In genomic region chr1:222618001-222618879, GRCh38 we compare ENCODE assay signal across 1 cellular context.
A peak's percentile ranks its signal among the peaks of the same experiment; 100 is the strongest.
TF ChIP-seq lines count a peak whose summit lies in the region.

Gene MIA3 (plus strand): TSS chr1:222618097. CDS start chr1:222618111, 14 bp downstream.

TF ChIP-seq in HepG2, 621 proteins besides CTCF, POLR2A, EP300 and RAD21 (continued from another document and continues in another):
- TF ChIP-seq ZFP82 (CRISPR knock-in tag; IDR thresholded peaks at IDR 0.05; ENCODE audit: borderline replicate concordance) (no peak), ARNT2 (CRISPR knock-in tag; IDR thresholded peaks at IDR 0.05; ENCODE audit: low read depth) (no peak), ZNF557 (CRISPR knock-in tag; IDR thresholded peaks at IDR 0.05) (no peak), ATF2 (CRISPR knock-in tag; IDR thresholded peaks at IDR 0.05) (no peak), MTF1 (CRISPR knock-in tag; IDR thresholded peaks at IDR 0.05) (no peak), HDAC1 (CRISPR knock-in tag; IDR thresholded peaks at IDR 0.05) (0 out of 2 replicates have a peak, but pooled peaks have one; percentile 26), PLRG1 (conservative IDR thresholded peaks at IDR 0.05) (no peak), SCMH1 (CRISPR knock-in tag; IDR thresholded peaks at IDR 0.05; ENCODE audit: borderline replicate concordance) (no peak), ZSCAN31 (CRISPR knock-in tag; IDR thresholded peaks at IDR 0.05; ENCODE audit: low read depth) (no peak), SMARCE1 (IDR thresholded peaks at IDR 0.05; ENCODE audit: borderline replicate concordance) (no peak), AGO2 (optimal IDR thresholded peaks at IDR 0.05; ENCODE audit: low read depth, low read length) (peak; percentile 32), PHF5A (CRISPR knock-in tag; IDR thresholded peaks at IDR 0.05; ENCODE audit: low read depth, unreplicated experiment) (no peak), HNRNPLL (IDR thresholded peaks at IDR 0.05; ENCODE audit: low read depth, low read length, poor library complexity, severe bottlenecking) (peak; percentile 59), BHLHE40 (IDR thresholded peaks at IDR 0.05; ENCODE audit: low read length) (no peak), ZNF574 (CRISPR knock-in tag; IDR thresholded peaks at IDR 0.05) (peak; percentile 54; the same call in 1 of the 2 replicates), ZNF687 (CRISPR knock-in tag; IDR thresholded peaks at IDR 0.05) (peak; percentile 53; the same call in 1 of the 2 replicates), ZNF235 (CRISPR knock-in tag; IDR thresholded peaks at IDR 0.05; ENCODE audit: borderline replicate concordance) (no peak), ATRX (CRISPR knock-in tag; IDR thresholded peaks at IDR 0.05; ENCODE audit: borderline replicate concordance) (no peak), RARA (CRISPR knock-in tag; IDR thresholded peaks at IDR 0.05) (no peak), KAT8 (CRISPR knock-in tag; IDR thresholded peaks at IDR 0.05) (no peak), ZNF431 (CRISPR knock-in tag; IDR thresholded peaks at IDR 0.05; ENCODE audit: borderline replicate concordance, low read depth) (no peak), HCFC1 (IDR thresholded peaks at IDR 0.05; ENCODE audit: low read depth, low read length) (no peak), ZBTB38 (CRISPR knock-in tag; IDR thresholded peaks at IDR 0.05) (no peak), FOXC1 (CRISPR knock-in tag; IDR thresholded peaks at IDR 0.05; ENCODE audit: borderline replicate concordance) (no peak), NR2F2 (IDR thresholded peaks at IDR 0.05; ENCODE audit: borderline replicate concordance, low read depth) (no peak), ZFYVE20 (CRISPR knock-in tag; IDR thresholded peaks at IDR 0.05; ENCODE audit: borderline replicate concordance, low read depth) (no peak), EZH2 (conservative IDR thresholded peaks at IDR 0.05; ENCODE audit: low read depth, low read length) (no peak)
- TF ChIP-seq, protein P1, sequence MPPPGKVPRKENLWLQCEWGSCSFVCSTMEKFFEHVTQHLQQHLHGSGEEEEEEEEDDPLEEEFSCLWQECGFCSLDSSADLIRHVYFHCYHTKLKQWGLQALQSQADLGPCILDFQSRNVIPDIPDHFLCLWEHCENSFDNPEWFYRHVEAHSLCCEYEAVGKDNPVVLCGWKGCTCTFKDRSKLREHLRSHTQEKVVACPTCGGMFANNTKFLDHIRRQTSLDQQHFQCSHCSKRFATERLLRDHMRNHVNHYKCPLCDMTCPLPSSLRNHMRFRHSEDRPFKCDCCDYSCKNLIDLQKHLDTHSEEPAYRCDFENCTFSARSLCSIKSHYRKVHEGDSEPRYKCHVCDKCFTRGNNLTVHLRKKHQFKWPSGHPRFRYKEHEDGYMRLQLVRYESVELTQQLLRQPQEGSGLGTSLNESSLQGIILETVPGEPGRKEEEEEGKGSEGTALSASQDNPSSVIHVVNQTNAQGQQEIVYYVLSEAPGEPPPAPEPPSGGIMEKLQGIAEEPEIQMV (CRISPR knock-in tag; IDR thresholded peaks at IDR 0.05; ENCODE audit: low read depth) = no peak
- TF ChIP-seq, protein P2, sequence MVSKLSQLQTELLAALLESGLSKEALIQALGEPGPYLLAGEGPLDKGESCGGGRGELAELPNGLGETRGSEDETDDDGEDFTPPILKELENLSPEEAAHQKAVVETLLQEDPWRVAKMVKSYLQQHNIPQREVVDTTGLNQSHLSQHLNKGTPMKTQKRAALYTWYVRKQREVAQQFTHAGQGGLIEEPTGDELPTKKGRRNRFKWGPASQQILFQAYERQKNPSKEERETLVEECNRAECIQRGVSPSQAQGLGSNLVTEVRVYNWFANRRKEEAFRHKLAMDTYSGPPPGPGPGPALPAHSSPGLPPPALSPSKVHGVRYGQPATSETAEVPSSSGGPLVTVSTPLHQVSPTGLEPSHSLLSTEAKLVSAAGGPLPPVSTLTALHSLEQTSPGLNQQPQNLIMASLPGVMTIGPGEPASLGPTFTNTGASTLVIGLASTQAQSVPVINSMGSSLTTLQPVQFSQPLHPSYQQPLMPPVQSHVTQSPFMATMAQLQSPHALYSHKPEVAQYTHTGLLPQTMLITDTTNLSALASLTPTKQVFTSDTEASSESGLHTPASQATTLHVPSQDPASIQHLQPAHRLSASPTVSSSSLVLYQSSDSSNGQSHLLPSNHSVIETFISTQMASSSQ (IDR thresholded peaks at IDR 0.05; ENCODE audit: low read depth) = no peak
- TF ChIP-seq, protein P2 (CRISPR knock-in tag; IDR thresholded peaks at IDR 0.05; ENCODE audit: borderline replicate concordance) = no peak
- TF ChIP-seq, protein P3, sequence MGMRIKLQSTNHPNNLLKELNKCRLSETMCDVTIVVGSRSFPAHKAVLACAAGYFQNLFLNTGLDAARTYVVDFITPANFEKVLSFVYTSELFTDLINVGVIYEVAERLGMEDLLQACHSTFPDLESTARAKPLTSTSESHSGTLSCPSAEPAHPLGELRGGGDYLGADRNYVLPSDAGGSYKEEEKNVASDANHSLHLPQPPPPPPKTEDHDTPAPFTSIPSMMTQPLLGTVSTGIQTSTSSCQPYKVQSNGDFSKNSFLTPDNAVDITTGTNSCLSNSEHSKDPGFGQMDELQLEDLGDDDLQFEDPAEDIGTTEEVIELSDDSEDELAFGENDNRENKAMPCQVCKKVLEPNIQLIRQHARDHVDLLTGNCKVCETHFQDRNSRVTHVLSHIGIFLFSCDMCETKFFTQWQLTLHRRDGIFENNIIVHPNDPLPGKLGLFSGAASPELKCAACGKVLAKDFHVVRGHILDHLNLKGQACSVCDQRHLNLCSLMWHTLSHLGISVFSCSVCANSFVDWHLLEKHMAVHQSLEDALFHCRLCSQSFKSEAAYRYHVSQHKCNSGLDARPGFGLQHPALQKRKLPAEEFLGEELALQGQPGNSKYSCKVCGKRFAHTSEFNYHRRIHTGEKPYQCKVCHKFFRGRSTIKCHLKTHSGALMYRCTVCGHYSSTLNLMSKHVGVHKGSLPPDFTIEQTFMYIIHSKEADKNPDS (CRISPR knock-in tag; IDR thresholded peaks at IDR 0.05) = no peak
- TF ChIP-seq, protein P4, sequence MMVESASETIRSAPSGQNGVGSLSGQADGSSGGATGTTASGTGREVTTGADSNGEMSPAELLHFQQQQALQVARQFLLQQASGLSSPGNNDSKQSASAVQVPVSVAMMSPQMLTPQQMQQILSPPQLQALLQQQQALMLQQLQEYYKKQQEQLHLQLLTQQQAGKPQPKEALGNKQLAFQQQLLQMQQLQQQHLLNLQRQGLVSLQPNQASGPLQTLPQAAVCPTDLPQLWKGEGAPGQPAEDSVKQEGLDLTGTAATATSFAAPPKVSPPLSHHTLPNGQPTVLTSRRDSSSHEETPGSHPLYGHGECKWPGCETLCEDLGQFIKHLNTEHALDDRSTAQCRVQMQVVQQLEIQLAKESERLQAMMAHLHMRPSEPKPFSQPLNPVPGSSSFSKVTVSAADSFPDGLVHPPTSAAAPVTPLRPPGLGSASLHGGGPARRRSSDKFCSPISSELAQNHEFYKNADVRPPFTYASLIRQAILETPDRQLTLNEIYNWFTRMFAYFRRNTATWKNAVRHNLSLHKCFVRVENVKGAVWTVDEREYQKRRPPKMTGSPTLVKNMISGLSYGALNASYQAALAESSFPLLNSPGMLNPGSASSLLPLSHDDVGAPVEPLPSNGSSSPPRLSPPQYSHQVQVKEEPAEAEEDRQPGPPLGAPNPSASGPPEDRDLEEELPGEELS (CRISPR knock-in tag; IDR thresholded peaks at IDR 0.05) = no peak
